Comparison of ENCODE assay signal across 19 cellular contexts in genomic region chr11:94771951-94772350, GRCh38. TPM values are rescaled to one million over a fixed set of nuclear protein-coding genes. Genes with fewer than 3 reads are reported as not detected.
DNase-seq lines count a peak whose midpoint lies in the region; ATAC-seq and TF ChIP-seq lines count a peak whose summit lies in the region.
"Had no signal": no experiment of that assay in that cellular context is flagged by ENCODE, and none has a peak within 500 bp of the region (broad histone marks: within the 10 kb centered on the region; RNA-seq: fewer than 3 reads in every experiment).

No MANE protein-coding gene starts in this region.

- TF ChIP-seq CTCF in VCaP (conservative IDR thresholded peaks at IDR 0.05), result no peak
- no peak for TF ChIP-seq CTCF in lower lobe of right lung (IDR thresholded peaks at IDR 0.05)
- no peak for TF ChIP-seq CTCF in gastrocnemius medialis (IDR thresholded peaks at IDR 0.05 in 4 of 5, conservative IDR thresholded peaks at IDR 0.05 in 1 of 5)

- intact Hi-C loops in lower lobe of right lung (cut with DNase I), result no loop called here
- intact Hi-C loops in gastrocnemius medialis (cut with DNase I; ENCODE audit: low total_unique reads), result no loop called here

- H3K27me3 ChIP-seq in HUES6 (ENCODE audit: control insufficient read depth, insufficient read depth, low read length), result peaks cover 23% of the 10 kb centered on the region
- H3K27me3 ChIP-seq in lower lobe of right lung (ENCODE audit: low read depth), result no peaks in the 10 kb centered on the region
- no peaks in the 10 kb centered on the region for H3K27me3 ChIP-seq in gastrocnemius medialis
- H3K27me3 ChIP-seq: BLaER1 treated with 17β-estradiol and CSF1 and Interleukin-3, amounts not matched to agents 10 nM and 100 nM; Peyer's patch had no signal

- ATAC-seq in lower lobe of right lung, result no peak
- ATAC-seq in gastrocnemius medialis, result no peak
- no peak for ATAC-seq in GM18870 (IDR thresholded peaks at IDR 0.05; ENCODE audit: unreplicated experiment)
- ATAC-seq: A549 had no signal

- DNase-seq in lower lobe of right lung (no peak), gastrocnemius medialis (no peak), iPS-NIHi11 (ENCODE audit: low spot score) (no peak), NCI-H1694 treated with DMSO at 0.1 percent for 48 hours (lab: John Stamatoyannopoulos, UW) (no peak), NCI-H2107 treated with DMSO at 0.1 percent for 48 hours (lab: John Stamatoyannopoulos, UW; ENCODE audit: unreplicated experiment) (no peak)
- DNase-seq: CD8-positive, alpha-beta memory T cell; DND-41; HCEC 1CT; KBM-7; NCI-H1436; NCI-H2029 treated with DMSO at 0.1 percent for 48 hours; NCI-H510A treated with DMSO at 0.1 percent for 48 hours; Peyer's patch; Right ventricle myocardium superior had no signal

- in situ Hi-C loops in gastrocnemius medialis (cut with MboI; ENCODE audit: low sequenced_read_pairs in 4 of 4), result loop anchor here in 1 of 4 donors (25.0 kb wide), 1 partner anchor 315 kb away; the partner anchor contains the start of gene ENDOD1

- H3K9ac ChIP-seq in HUES6 (ENCODE audit: low read length), result no peak overlapping the region
- H3K9ac ChIP-seq: BLaER1 treated with 17β-estradiol and CSF1 and Interleukin-3, amounts not matched to agents 10 nM and 100 nM had no signal

- no peak for TF ChIP-seq POLR2A in gastrocnemius medialis (IDR thresholded peaks at IDR 0.05)

- H3K4me3 ChIP-seq in HUES6 (ENCODE audit: low read depth, low read length), result peak overlapping the region; percentile 15; the same call in 1 of the 2 replicates
- H3K4me3 ChIP-seq in lower lobe of right lung, result no peak overlapping the region
- H3K4me3 ChIP-seq in gastrocnemius medialis, result peak overlapping the region in 3 of 4 donors; percentile 18 to 93 (median 91)
- H3K4me3 ChIP-seq: A549; BLaER1 treated with 17β-estradiol and CSF1 and Interleukin-3, amounts not matched to agents 10 nM and 100 nM; Peyer's patch had no signal

- no peaks in the 10 kb centered on the region; the same call in 1 of the 2 replicates for H3K36me3 ChIP-seq in HUES6 (ENCODE audit: control insufficient read depth, insufficient read depth, low read length)
- H3K36me3 ChIP-seq in lower lobe of right lung, result no peaks in the 10 kb centered on the region
- H3K36me3 ChIP-seq in gastrocnemius medialis, result no peaks in the 10 kb centered on the region
- H3K36me3 ChIP-seq: Peyer's patch had no signal

- peaks cover 43% of the 10 kb centered on the region for H3K4me1 ChIP-seq in HUES6 (ENCODE audit: control insufficient read depth, insufficient read depth, low read length)
- peaks cover 66% of the 10 kb centered on the region for H3K4me1 ChIP-seq in lower lobe of right lung
- peaks cover 63 to 76% of the 10 kb centered on the region in 2 donors for H3K4me1 ChIP-seq in gastrocnemius medialis

- H3K9me3 ChIP-seq in HUES6 (ENCODE audit: control insufficient read depth, insufficient read depth, low read depth, low read length), result no peaks in the 10 kb centered on the region
- no peaks in the 10 kb centered on the region for H3K9me3 ChIP-seq in lower lobe of right lung
- no peaks in the 10 kb centered on the region for H3K9me3 ChIP-seq in gastrocnemius medialis
- H3K9me3 ChIP-seq: A549, Peyer's patch had no signal

- H3K27ac ChIP-seq in HUES6 (ENCODE audit: low read depth, low read length) (no peak overlapping the region), VCaP (peak overlapping the region; percentile 98), lower lobe of right lung (peak overlapping the region; percentile 15), gastrocnemius medialis (peak overlapping the region; percentile 96 to 98 (median 98))
- H3K27ac ChIP-seq: A549; BLaER1 treated with 17β-estradiol and CSF1 and Interleukin-3, amounts not matched to agents 10 nM and 100 nM; Peyer's patch had no signal

RNA-seq across cellular contexts. Expression of gene AMOTL1, which starts 3.8 kb away (rescaled TPM):
- total RNA-seq in lower lobe of right lung (57.2 TPM), gastrocnemius medialis (100 to 1,000 TPM; 150 to 393 (median 244) TPM)
